15 cellular contexts compared by ENCODE assay signal in the genomic region with DNA sequence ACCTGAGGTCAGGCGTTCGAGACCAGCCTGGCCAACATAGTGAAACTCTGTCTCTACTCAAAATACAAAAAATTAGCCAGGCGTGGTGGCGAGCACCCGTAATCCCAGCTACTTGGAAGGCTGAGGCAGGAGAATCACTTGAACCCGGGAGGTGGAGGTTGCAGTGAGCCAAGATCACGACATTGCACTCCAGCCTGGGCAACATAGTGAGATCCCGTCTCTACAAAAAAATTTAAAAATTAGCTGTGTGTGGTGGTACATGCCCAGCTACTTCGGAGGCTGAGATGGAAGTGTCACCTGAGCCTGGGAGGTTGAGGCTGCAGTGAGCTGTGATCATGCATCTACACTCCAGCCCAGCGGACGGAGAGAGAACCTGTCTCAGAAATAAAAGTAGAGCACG. TPM values are rescaled to one million over a fixed set of nuclear protein-coding genes. Genes with fewer than 3 reads are reported as not detected.
"Had no signal": no experiment of that assay in that cellular context is flagged by ENCODE, and none has a peak within 500 bp of the region (broad histone marks: within the 10 kb centered on the region; RNA-seq: fewer than 3 reads in every experiment).

No MANE protein-coding gene starts in this region.

RNA-seq across cellular contexts. Expression of gene KREMEN2, which starts 20.4 kb away (rescaled TPM):
- total RNA-seq: naive thymus-derived CD8-positive, alpha-beta T cell; natural killer cell treated with Interleukin-12 subunit alpha and Interleukin-12 subunit beta and Interleukin-15 and Interleukin-18, amount 100 ng/mL, for 72 hours; occipital lobe; omental fat pad; osteoblast; osteocyte; posterior vena cava; psoas muscle; pulmonary artery endothelial cell; right atrium auricular region; right cardiac atrium; right lobe of liver; sciatic nerve; sigmoid colon had no signal
- polyA plus RNA-seq: naive thymus-derived CD8-positive, alpha-beta T cell; ovary; right cardiac atrium had no signal

RNA-seq across cellular contexts. Expression of gene PKMYT1, which starts 36.5 kb away (rescaled TPM):
- total RNA-seq: naive thymus-derived CD8-positive, alpha-beta T cell had no signal
